Comparison of ENCODE assay signal across 1 cellular context in the genomic region with DNA sequence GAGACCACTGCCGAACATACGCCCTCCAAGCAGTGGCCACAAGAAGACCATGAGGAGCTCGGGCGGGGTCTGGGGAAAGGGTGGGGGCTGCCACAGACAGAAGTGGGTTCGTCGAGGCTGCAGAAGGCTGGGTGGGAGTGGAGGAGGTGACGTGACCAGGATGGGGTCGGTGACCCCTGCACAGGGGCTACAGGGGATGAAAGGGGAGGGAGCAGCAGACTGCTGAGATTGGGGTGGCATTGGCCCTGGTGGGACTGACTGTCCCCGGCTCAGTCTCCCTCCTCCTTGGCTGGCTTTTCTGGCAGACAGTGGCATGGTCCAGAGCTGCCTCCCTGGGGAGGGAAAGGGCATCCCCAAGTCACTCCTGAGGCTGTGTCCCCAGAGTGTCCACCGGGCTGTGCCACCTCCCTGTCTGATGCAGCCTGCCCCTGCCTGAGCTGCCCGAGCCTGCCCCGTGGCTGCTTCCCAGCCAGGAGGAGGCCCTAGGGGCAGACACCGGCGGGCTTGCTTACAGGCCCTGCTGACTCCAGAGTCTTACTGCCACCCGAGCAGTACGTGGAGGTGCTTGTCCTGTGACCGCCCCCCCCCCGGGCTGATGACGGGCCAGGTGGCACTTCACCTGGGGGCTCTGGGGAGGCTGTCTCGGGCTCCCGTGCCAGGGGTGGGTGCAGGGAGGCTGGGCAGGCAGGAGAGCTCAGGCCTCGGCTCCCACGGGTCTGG.
TF ChIP-seq lines count a peak whose summit lies in the region.

No MANE protein-coding gene starts in this region.

TF ChIP-seq in IMR-90, 13 proteins besides CTCF, POLR2A, EP300 and RAD21 (continued from another document):
- TF ChIP-seq, protein P1, sequence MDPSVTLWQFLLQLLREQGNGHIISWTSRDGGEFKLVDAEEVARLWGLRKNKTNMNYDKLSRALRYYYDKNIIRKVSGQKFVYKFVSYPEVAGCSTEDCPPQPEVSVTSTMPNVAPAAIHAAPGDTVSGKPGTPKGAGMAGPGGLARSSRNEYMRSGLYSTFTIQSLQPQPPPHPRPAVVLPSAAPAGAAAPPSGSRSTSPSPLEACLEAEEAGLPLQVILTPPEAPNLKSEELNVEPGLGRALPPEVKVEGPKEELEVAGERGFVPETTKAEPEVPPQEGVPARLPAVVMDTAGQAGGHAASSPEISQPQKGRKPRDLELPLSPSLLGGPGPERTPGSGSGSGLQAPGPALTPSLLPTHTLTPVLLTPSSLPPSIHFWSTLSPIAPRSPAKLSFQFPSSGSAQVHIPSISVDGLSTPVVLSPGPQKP (IDR thresholded peaks at IDR 0.05; ENCODE audit: borderline replicate concordance, low read depth, low read length) = no peak
- no peak for TF ChIP-seq BHLHE40 (IDR thresholded peaks at IDR 0.05; ENCODE audit: low read depth, low read length)
- no peak for TF ChIP-seq NFE2L2 (IDR thresholded peaks at IDR 0.05; ENCODE audit: low read depth, low read length)
- no peak for TF ChIP-seq CHD1 (IDR thresholded peaks at IDR 0.05; ENCODE audit: low read depth, low read length)
- TF ChIP-seq MAFK (IDR thresholded peaks at IDR 0.05; ENCODE audit: low read depth, low read length) = no peak
- TF ChIP-seq, protein P2, sequence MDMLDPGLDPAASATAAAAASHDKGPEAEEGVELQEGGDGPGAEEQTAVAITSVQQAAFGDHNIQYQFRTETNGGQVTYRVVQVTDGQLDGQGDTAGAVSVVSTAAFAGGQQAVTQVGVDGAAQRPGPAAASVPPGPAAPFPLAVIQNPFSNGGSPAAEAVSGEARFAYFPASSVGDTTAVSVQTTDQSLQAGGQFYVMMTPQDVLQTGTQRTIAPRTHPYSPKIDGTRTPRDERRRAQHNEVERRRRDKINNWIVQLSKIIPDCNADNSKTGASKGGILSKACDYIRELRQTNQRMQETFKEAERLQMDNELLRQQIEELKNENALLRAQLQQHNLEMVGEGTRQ (IDR thresholded peaks at IDR 0.05; ENCODE audit: low read depth, low read length) = no peak
- TF ChIP-seq MXI1 (IDR thresholded peaks at IDR 0.05; ENCODE audit: borderline replicate concordance, low read depth, low read length) = no peak
- TF ChIP-seq CEBPB (IDR thresholded peaks at IDR 0.05; ENCODE audit: low read depth, low read length) = no peak
